ENCODE assay signal across 18 cellular contexts in genomic region chr2:166373539-166373938, GRCh38. TPM values are rescaled to one million over a fixed set of nuclear protein-coding genes. Genes with fewer than 3 reads are reported as not detected.
"Had no signal": no experiment of that assay in that cellular context is flagged by ENCODE, and none has a peak within 500 bp of the region (broad histone marks: within the 10 kb centered on the region; RNA-seq: fewer than 3 reads in every experiment).

No MANE protein-coding gene starts in this region.

- ATAC-seq: activated CD4-positive, CD25-positive, alpha-beta regulatory T cell treated with anti-CD3 and anti-CD28 coated beads, Interleukin-2, amount 50 U/mL, for 24 hours; activated T-cell treated with anti-CD3 and anti-CD28 coated beads, Interleukin-2, amount 50 U/mL, for 4 hours; gastroesophageal sphincter; mucosa of descending colon; stimulated activated memory B cell treated with anti-CD40 and anti-IgM and Interleukin-4, amounts not matched to agents 10 μg/mL and 1 μg/mL and 100 μg/mL, for 72 hours had no signal

- H3K9me3 ChIP-seq: colonic mucosa, gastroesophageal sphincter, mucosa of descending colon, sigmoid colon, spleen, testis, upper lobe of left lung had no signal

- H3K27ac ChIP-seq: brain microvascular endothelial cell, colonic mucosa, gastroesophageal sphincter, parathyroid adenoma, sigmoid colon, spleen, testis, upper lobe of left lung had no signal

- DNase-seq: activated CD4-positive, alpha-beta T cell treated with anti-CD3 and anti-CD28 coated beads, Interleukin-2, amount 50 U/mL, for 1 hour; activated CD8-positive, alpha-beta memory T cell treated with anti-CD3 and anti-CD28 coated beads, Interleukin-2, amount 50 U/mL, for 4 hours; activated T-cell treated with anti-CD3 and anti-CD28 coated beads, Interleukin-2, amount 50 U/mL, for 4 hours; colonic mucosa; naive B cell; sigmoid colon; spleen; stimulated activated CD4-positive, alpha-beta T cell treated with anti-CD3 and anti-CD28 coated beads, Interleukin-4, amount 100 ng/mL, for 4 hours; upper lobe of left lung had no signal

- H2AFZ ChIP-seq: parathyroid adenoma had no signal

- FAIRE-seq: endometrium had no signal

- H3K79me2 ChIP-seq: parathyroid adenoma had no signal

- H3K27me3 ChIP-seq: brain microvascular endothelial cell, colonic mucosa, sigmoid colon, testis had no signal

- H3K4me3 ChIP-seq: colonic mucosa, gastroesophageal sphincter, mucosa of descending colon, sigmoid colon, testis, upper lobe of left lung had no signal

- H3K9ac ChIP-seq: parathyroid adenoma had no signal

- H3K36me3 ChIP-seq: brain microvascular endothelial cell, colonic mucosa, gastroesophageal sphincter, sigmoid colon, spleen, upper lobe of left lung had no signal

- H3K4me1 ChIP-seq: colonic mucosa, parathyroid adenoma had no signal

RNA-seq across cellular contexts. Expression of gene SCN9A, which starts 2.2 kb away (rescaled TPM):
- total RNA-seq: activated naive CD4-positive, alpha-beta T cell treated with anti-CD3 and anti-CD28 coated beads for 36 hours had no signal
